ENCODE assay signal across 18 cellular contexts in genomic region chr2:8597526-8598225, GRCh38.
A peak's percentile ranks its signal among the peaks of the same experiment; 100 is the strongest.
DNase-seq lines count a peak whose midpoint lies in the region; ATAC-seq and TF ChIP-seq lines count a peak whose summit lies in the region.
"Had no signal": no experiment of that assay in that cellular context is flagged by ENCODE, and none has a peak within 500 bp of the region (broad histone marks: within the 10 kb centered on the region; RNA-seq: fewer than 3 reads in every experiment).

No MANE protein-coding gene starts in this region.

- no peak for DNase-seq in A673 (ENCODE audit: low spot score)
- peak; percentile 19 for DNase-seq in NCI-H2171 (lab: John Stamatoyannopoulos, UW)
- peak; percentile 54 for DNase-seq in chondrocyte (ENCODE audit: low spot score)
- no peak for DNase-seq in nephron progenitor cell
- no peak for DNase-seq in NCI-H2107 (lab: John Stamatoyannopoulos, UW)
- DNase-seq: activated CD4-positive, alpha-beta T cell treated with anti-CD3 and anti-CD28 coated beads, Interleukin-2, amount 10 ng/mL, durations not matched to agents 24 days and 14 days; activated T-cell treated with anti-CD3 and anti-CD28 coated beads for 4 hours; central memory CD4-positive, alpha-beta T cell; effector CD8-positive, alpha-beta T cell; NCI-H187; NCI-H526 treated with DMSO at 0.1 percent for 48 hours; PC-9 had no signal

- ATAC-seq in GM21526 (IDR thresholded peaks at IDR 0.05; ENCODE audit: low FRiP score, unreplicated experiment) (no peak), GM19455 (IDR thresholded peaks at IDR 0.05; ENCODE audit: unreplicated experiment) (no peak), HG02610 (IDR thresholded peaks at IDR 0.05; ENCODE audit: unreplicated experiment) (no peak)

- H3K4me3 Mint-ChIP-seq in chondrocyte (ENCODE audit: unreplicated experiment) (no peak overlapping the region), nephron progenitor cell (no peak overlapping the region)
- H3K4me3 Mint-ChIP-seq: activated CD4-positive, alpha-beta T cell treated with anti-CD3 and anti-CD28 coated beads, Interleukin-2, amount 10 ng/mL, durations not matched to agents 24 days and 14 days; activated naive CD8-positive, alpha-beta T cell had no signal

- H3K36me3 ChIP-seq in A673 (ENCODE audit: insufficient read depth, low read length, poor library complexity, severe bottlenecking): no peaks in the 10 kb centered on the region
- H3K36me3 ChIP-seq: left lung had no signal

- H3K27me3 Mint-ChIP-seq in chondrocyte (ENCODE audit: low read depth) (no peaks in the 10 kb centered on the region), nephron progenitor cell (ENCODE audit: low read depth, poor library complexity) (no peaks in the 10 kb centered on the region)
- H3K27me3 Mint-ChIP-seq: activated naive CD8-positive, alpha-beta T cell had no signal

- BruUV-seq in A673 (replicated peaks; lab: Mats Ljungman, UMichigan): no TSS peak

- H3K4me3 ChIP-seq in A673 (ENCODE audit: low read depth, low read length, poor library complexity, severe bottlenecking): no peak overlapping the region
- H3K4me3 ChIP-seq: left lung, PC-9, psoas muscle had no signal

- no peak overlapping the region for H3K27ac Mint-ChIP-seq in chondrocyte (ENCODE audit: unreplicated experiment)
- H3K27ac Mint-ChIP-seq in nephron progenitor cell: peak overlapping the region; percentile 89
- H3K27ac Mint-ChIP-seq: activated CD4-positive, alpha-beta T cell treated with anti-CD3 and anti-CD28 coated beads, Interleukin-2, amount 10 ng/mL, durations not matched to agents 24 days and 14 days had no signal

- H3K36me3 Mint-ChIP-seq in chondrocyte (ENCODE audit: low read depth) (no peaks in the 10 kb centered on the region), nephron progenitor cell (ENCODE audit: low read depth) (no peaks in the 10 kb centered on the region)
- H3K36me3 Mint-ChIP-seq: activated naive CD8-positive, alpha-beta T cell had no signal

- intact Hi-C loops in A673 (cut with micrococcal nuclease; ENCODE audit: unreplicated experiment): no loop called here

- H3K4me1 ChIP-seq in A673 (ENCODE audit: insufficient read depth, low read length, poor library complexity, severe bottlenecking): no peaks in the 10 kb centered on the region
- H3K4me1 ChIP-seq: psoas muscle had no signal

- POLR2A ChIA-PET in A673 (lab: Charles Lee; ENCODE audit: low non-redundant PET): no interaction called here

- H3K9me3 ChIP-seq in A673 (ENCODE audit: low read depth, low read length, poor library complexity, severe bottlenecking): no peaks in the 10 kb centered on the region
- H3K9me3 ChIP-seq: left lung, psoas muscle had no signal

- no peak for TF ChIP-seq CTCF in A673 (conservative IDR thresholded peaks at IDR 0.05; ENCODE audit: low read depth, low read length)
- TF ChIP-seq CTCF in chondrocyte (IDR thresholded peaks at IDR 0.05): no peak
- TF ChIP-seq CTCF in nephron progenitor cell (IDR thresholded peaks at IDR 0.05): no peak

- H3K27me3 ChIP-seq in A673 (replicated peaks; ENCODE audit: insufficient read depth, low read depth, low read length, poor library complexity): no peaks in the 10 kb centered on the region
- H3K27me3 ChIP-seq: left lung had no signal

- H3K4me1 Mint-ChIP-seq in chondrocyte (ENCODE audit: low read depth) (peaks cover 3% of the 10 kb centered on the region), nephron progenitor cell (peaks cover 66% of the 10 kb centered on the region)

- H3K9me3 Mint-ChIP-seq in chondrocyte (ENCODE audit: low read depth) (no peaks in the 10 kb centered on the region), nephron progenitor cell (peaks cover 6% of the 10 kb centered on the region)

- CTCF ChIA-PET in A673 (lab: Charles Lee): no interaction called here

- peak overlapping the region; percentile 50 for H3K27ac ChIP-seq in A673 (ENCODE audit: low read depth, low read length, poor library complexity, severe bottlenecking)
- H3K27ac ChIP-seq: PC-9, psoas muscle had no signal

Comparison
In these comparisons a context has a peak if more than half of its experiments do, and no peak if none do; other contexts are left out.
1. DNase-seq: peak in NCI-H2171 (single experiment) and chondrocyte (single experiment); none in A673 (single experiment), nephron progenitor cell (single experiment) and NCI-H2107 (single experiment).